Comparison of ENCODE assay signal across 1 cellular context in genomic region chr12:29627221-29627620, GRCh38.
TF ChIP-seq lines count a peak whose summit lies in the region.

No MANE protein-coding gene starts in this region.

TF ChIP-seq in WTC11, 78 proteins besides CTCF, POLR2A, EP300 and RAD21 (continued from another document):
- TF ChIP-seq FOXP4 (CRISPR knock-in tag; IDR thresholded peaks at IDR 0.05): no peak
- no peak for TF ChIP-seq SMAD3 (CRISPR knock-in tag; IDR thresholded peaks at IDR 0.05; ENCODE audit: borderline replicate concordance)
- TF ChIP-seq PRDM15 (CRISPR knock-in tag; IDR thresholded peaks at IDR 0.05): no peak
TF ChIP-seq in WTC11: peak in this region for 0.
